Comparison of ENCODE assay signal across 16 cellular contexts in the genomic region with DNA sequence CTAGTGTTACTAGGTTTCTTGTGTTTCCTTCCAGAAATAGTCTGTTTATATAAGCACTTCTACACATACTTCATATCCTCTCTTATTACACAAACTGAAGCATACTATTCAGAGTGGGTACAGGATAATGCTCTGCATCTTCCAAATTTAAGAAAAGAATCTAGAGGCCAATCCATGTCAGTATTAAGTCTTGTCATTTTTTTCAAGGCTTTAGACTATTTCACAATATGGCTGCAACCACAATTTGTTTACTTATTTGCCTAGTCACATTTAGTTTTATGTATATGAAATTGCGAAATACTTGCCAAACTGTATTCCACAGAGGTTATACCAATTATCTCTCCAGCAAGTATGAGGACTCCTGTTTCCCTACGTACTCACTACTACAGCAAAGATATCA. TPM values are rescaled to one million over a fixed set of nuclear protein-coding genes. Genes with fewer than 3 reads are reported as not detected.
DNase-seq lines count a peak whose midpoint lies in the region; ATAC-seq and TF ChIP-seq lines count a peak whose summit lies in the region.
"Had no signal": no experiment of that assay in that cellular context is flagged by ENCODE, and none has a peak within 500 bp of the region (broad histone marks: within the 10 kb centered on the region; RNA-seq: fewer than 3 reads in every experiment).

No MANE protein-coding gene starts in this region.

- H3K9me3 ChIP-seq in mesenchymal stem cell (ENCODE audit: control insufficient read depth, low read length) = no peaks in the 10 kb centered on the region
- H3K9me3 ChIP-seq in tibial artery = no peaks in the 10 kb centered on the region
- H3K9me3 ChIP-seq: SK-N-SH had no signal

- no peak overlapping the region for H3K4me2 ChIP-seq in mesenchymal stem cell (ENCODE audit: low read length, poor library complexity, severe bottlenecking)
- H3K4me2 ChIP-seq: SK-N-SH had no signal

- peaks cover 12% of the 10 kb centered on the region for H3K79me1 ChIP-seq in mesenchymal stem cell (replicated peaks; ENCODE audit: low read length, poor library complexity, severe bottlenecking)

- no peak overlapping the region for H2BK12ac ChIP-seq in mesenchymal stem cell (ENCODE audit: low read length in 2 of 2)

- H3K4me1 Mint-ChIP-seq in CD14-positive monocyte (peaks cover 10% of the 10 kb centered on the region), HFFc6 (ENCODE audit: low read depth) (peaks cover 19% of the 10 kb centered on the region)

- H4K8ac ChIP-seq in mesenchymal stem cell (ENCODE audit: low read length) = no peak overlapping the region

- H3K23ac ChIP-seq in mesenchymal stem cell (ENCODE audit: low read length in 2 of 2) = no peak overlapping the region

- H3K4me1 ChIP-seq in mesenchymal stem cell (ENCODE audit: control insufficient read depth, insufficient read depth, low read depth, low read length) (no peaks in the 10 kb centered on the region), tibial artery (no peaks in the 10 kb centered on the region)

- H3K36me3 Mint-ChIP-seq in CD14-positive monocyte (peaks cover 79 to 84% of the 10 kb centered on the region in 2 donors), HFFc6 (ENCODE audit: low read depth) (peaks cover 48% of the 10 kb centered on the region)

- no peak overlapping the region for H3K4ac ChIP-seq in mesenchymal stem cell (ENCODE audit: low read depth in 1 of 2, low read length in 2 of 2)

- H2BK5ac ChIP-seq in mesenchymal stem cell (ENCODE audit: low read depth, low read length, poor library complexity, severe bottlenecking) = no peak overlapping the region

- no peak for ATAC-seq in HG02852 (IDR thresholded peaks at IDR 0.05; ENCODE audit: unreplicated experiment)
- ATAC-seq: stimulated activated naive CD8-positive, alpha-beta T cell treated with anti-CD3 and anti-CD28 coated beads, Interleukin-15, amount 100 ng/mL, for 72 hours had no signal

- H3K27ac ChIP-seq in mesenchymal stem cell (ENCODE audit: low read length, poor library complexity, severe bottlenecking) (no peak overlapping the region), tibial artery (no peak overlapping the region)
- H3K27ac ChIP-seq: dorsolateral prefrontal cortex, VCaP had no signal

- no peak overlapping the region for H2BK120ac ChIP-seq in mesenchymal stem cell (ENCODE audit: low read depth, low read length)

- in situ Hi-C loops in GM13977 (cut with MboI; ENCODE audit: low pct_unique_long_range_greater_than_20kb, low sequenced_read_pairs, unreplicated experiment) = no loop called here
- in situ Hi-C loops in KBM-7 (cut with MboI; ENCODE audit: low pct_unique_long_range_greater_than_20kb, low sequenced_read_pairs) = no loop called here

- H3K18ac ChIP-seq in mesenchymal stem cell (ENCODE audit: low read depth in 1 of 2, low read length in 2 of 2) = no peak overlapping the region

- H4K91ac ChIP-seq in mesenchymal stem cell (ENCODE audit: low read length) = no peak overlapping the region

- DNase-seq in CD14-positive monocyte (ENCODE audit: low spot score) (no peak), HFFc6 (peak; percentile 66), amniotic epithelial cell (ENCODE audit: low read depth) (peak; percentile 88), mesenchymal stem cell (peak; percentile 88), GM13977 (ENCODE audit: low spot score) (no peak), KBM-7 (no peak), tibial artery (no peak)
- DNase-seq: aorta; dorsolateral prefrontal cortex; kidney; NCI-H187; NCI-H82; SK-N-SH; stimulated activated naive CD8-positive, alpha-beta T cell treated with anti-CD3 and anti-CD28 coated beads, Interleukin-15, amount 100 ng/mL, for 72 hours had no signal

- intact Hi-C loops in CD14-positive monocyte (cut with micrococcal nuclease) (no loop called here), tibial artery (cut with DNase I; ENCODE audit: low total_unique reads) (no loop called here)

- no peak overlapping the region for H2BK15ac ChIP-seq in mesenchymal stem cell (ENCODE audit: low read depth, poor library complexity, severe bottlenecking)

- H3K27me3 Mint-ChIP-seq in CD14-positive monocyte (ENCODE audit: low read depth in 3 of 3) (peaks cover 0 to 3% (median 0%) of the 10 kb centered on the region in 3 donors), HFFc6 (ENCODE audit: insufficient read depth) (no peaks in the 10 kb centered on the region; the same call in 1 of the 2 replicates)
- H3K27me3 Mint-ChIP-seq: stimulated activated naive CD8-positive, alpha-beta T cell treated with anti-CD3 and anti-CD28 coated beads, Interleukin-15, amount 100 ng/mL, for 72 hours had no signal

- H3K27me3 ChIP-seq in mesenchymal stem cell (ENCODE audit: control insufficient read depth in 1 of 2, insufficient read depth in 1 of 2, low read length in 2 of 2) (no peaks in the 10 kb centered on the region), tibial artery (no peaks in the 10 kb centered on the region)
- H3K27me3 ChIP-seq: dorsolateral prefrontal cortex had no signal

- H3K4me3 ChIP-seq in mesenchymal stem cell (ENCODE audit: insufficient read depth in 1 of 2, low read depth in 1 of 2, low read length in 2 of 2) = no peak overlapping the region
- H3K4me3 ChIP-seq in tibial artery = no peak overlapping the region
- H3K4me3 ChIP-seq: dorsolateral prefrontal cortex had no signal

- no peak overlapping the region for H2AK5ac ChIP-seq in mesenchymal stem cell (ENCODE audit: low read length, severe bottlenecking)

- H3K9me3 Mint-ChIP-seq in CD14-positive monocyte (no peaks in the 10 kb centered on the region), HFFc6 (no peaks in the 10 kb centered on the region)
- H3K9me3 Mint-ChIP-seq: stimulated activated naive CD8-positive, alpha-beta T cell treated with anti-CD3 and anti-CD28 coated beads, Interleukin-15, amount 100 ng/mL, for 72 hours had no signal

- no peak overlapping the region for H2AFZ ChIP-seq in mesenchymal stem cell (ENCODE audit: low read depth, low read length)

- TF ChIP-seq CTCF in CD14-positive monocyte (IDR thresholded peaks at IDR 0.05) (no peak), HFFc6 (IDR thresholded peaks at IDR 0.05) (no peak), GM13977 (IDR thresholded peaks at IDR 0.05; ENCODE audit: extremely low read depth, insufficient read depth, missing control alignments) (no peak), tibial artery (IDR thresholded peaks at IDR 0.05) (no peak)

- H3K14ac ChIP-seq in mesenchymal stem cell (ENCODE audit: low read length in 2 of 2) = no peak overlapping the region

- WGBS in mesenchymal stem cell = 75% methylated on average over 2 of the region's 2 CpGs

- H3K9ac ChIP-seq in mesenchymal stem cell (ENCODE audit: low read length) = no peak overlapping the region
- H3K9ac ChIP-seq: SK-N-SH had no signal

- H3K36me3 ChIP-seq in mesenchymal stem cell (ENCODE audit: control insufficient read depth in 1 of 2, insufficient read depth in 2 of 2, low read depth in 1 of 2, low read length in 2 of 2) (peaks cover 7 to 97% of the 10 kb centered on the region in 2 experiments), tibial artery (peaks cover 48 to 96% (median 54%) of the 10 kb centered on the region in 3 donors)

- no peak overlapping the region for H3K4me3 Mint-ChIP-seq in CD14-positive monocyte
- no peak overlapping the region for H3K4me3 Mint-ChIP-seq in HFFc6
- H3K4me3 Mint-ChIP-seq: stimulated activated naive CD8-positive, alpha-beta T cell treated with anti-CD3 and anti-CD28 coated beads, Interleukin-15, amount 100 ng/mL, for 72 hours had no signal

- peak overlapping the region; percentile 43 to 84 (median 79) for H3K27ac Mint-ChIP-seq in CD14-positive monocyte
- peak overlapping the region; percentile 51 for H3K27ac Mint-ChIP-seq in HFFc6

RNA-seq across cellular contexts. Expression of a gene that starts 27.9 kb away (rescaled TPM):
- 10 to 100 TPM in 1 of 2 donors, 1 to 10 TPM in 1; 7.9 to 15.6 TPM for polyA plus RNA-seq in CD14-positive monocyte
- 10 to 100 TPM; 34.7 to 44.6 (median 38.3) TPM for total RNA-seq in HFFc6 (2021; fragmentation: NEBNext Ultra II Directional; extraction: Animal tissue kit (Norgen Biotek cat#: 25700))
- polyA plus RNA-seq in mesenchymal stem cell (2013, experiment 1 of 2) = 32.8 TPM
- 31.3 TPM for polyA plus RNA-seq in mesenchymal stem cell (2013, experiment 2 of 2)

RNA-seq across cellular contexts. Expression of a gene that starts 37.1 kb away (rescaled TPM):
- 1 to 10 TPM; 7.3 to 9.0 TPM for polyA plus RNA-seq in CD14-positive monocyte
- total RNA-seq in HFFc6 (2021; fragmentation: NEBNext Ultra II Directional; extraction: Animal tissue kit (Norgen Biotek cat#: 25700)) = 1 to 10 TPM in 2 of 6 experiments, under 1 TPM in 4; 0.74 to 1.3 (median 0.98) TPM
- polyA plus RNA-seq in mesenchymal stem cell (2013, experiment 1 of 2) = not detected
- 0.01 TPM for polyA plus RNA-seq in mesenchymal stem cell (2013, experiment 2 of 2)

Comparison
In these comparisons a context has a peak if more than half of its experiments do, and no peak if none do; other contexts are left out.
1. DNase-seq: peak in HFFc6 (single experiment), amniotic epithelial cell (single experiment) and mesenchymal stem cell (single experiment); none in CD14-positive monocyte (single experiment), GM13977 (single experiment), KBM-7 (single experiment) and tibial artery (0 of 2).